ENCODE assay signal across 8 cellular contexts in the genomic region with DNA sequence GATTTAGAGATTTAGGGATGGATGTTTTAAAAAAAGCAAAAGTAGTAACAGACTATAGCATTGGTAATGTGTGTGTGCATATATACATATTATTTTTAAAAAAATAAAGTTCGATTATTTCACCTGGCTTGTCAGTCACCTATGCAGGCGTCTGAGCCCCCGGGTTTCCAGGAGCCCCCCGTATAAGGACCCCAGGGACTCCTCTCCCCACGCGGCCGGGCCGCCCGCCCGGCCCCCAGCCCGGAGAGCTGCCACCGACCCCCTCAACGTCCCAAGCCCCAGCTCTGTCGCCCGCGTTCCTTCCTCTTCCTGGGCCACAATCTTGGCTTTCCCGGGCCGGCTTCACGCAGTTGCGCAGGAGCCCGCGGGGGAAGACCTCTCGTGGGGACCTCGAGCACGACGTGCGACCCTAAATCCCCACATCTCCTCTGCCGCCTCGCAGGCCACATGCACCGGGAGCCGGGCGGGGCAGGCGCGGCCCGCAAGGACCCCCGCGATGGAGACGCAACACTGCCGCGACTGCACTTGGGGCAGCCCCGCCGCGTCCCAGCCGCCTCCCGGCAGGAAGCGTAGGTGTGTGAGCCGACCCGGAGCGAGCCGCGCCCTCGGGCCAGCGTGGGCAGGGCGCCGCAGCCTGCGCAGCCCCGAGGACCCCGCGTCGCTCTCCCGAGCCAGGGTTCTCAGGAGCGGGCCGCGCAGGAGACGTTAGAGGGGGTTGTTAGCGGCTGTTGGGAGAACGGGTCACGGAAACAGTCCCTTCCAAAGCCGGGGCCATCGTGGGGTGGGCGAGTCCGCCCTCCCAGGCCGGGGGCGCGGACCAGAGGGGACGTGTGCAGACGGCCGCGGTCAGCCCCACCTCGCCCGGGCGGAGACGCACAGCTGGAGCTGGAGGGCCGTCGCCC. TPM values are rescaled to one million over a fixed set of nuclear protein-coding genes. Genes with fewer than 3 reads are reported as not detected.
A peak's percentile ranks its signal among the peaks of the same experiment; 100 is the strongest.
DNase-seq lines count a peak whose midpoint lies in the region; ATAC-seq and TF ChIP-seq lines count a peak whose summit lies in the region.

No MANE protein-coding gene starts in this region.

- no peaks in the 10 kb centered on the region for H4K20me1 ChIP-seq in mammary epithelial cell (ENCODE audit: insufficient read depth, low read length)

- H3K4me3 Mint-ChIP-seq in CD4-positive, alpha-beta T cell: no peak overlapping the region

- 11% methylated on average over 32 of the region's 85 CpGs for WGBS in mammary epithelial cell (ENCODE audit: low coverage, missing lambda C conversion rate)

- POLR2A ChIA-PET in CD4-positive, alpha-beta T cell (lab: Charles Lee): no interaction called here

- H3K4me3 ChIP-seq in mammary epithelial cell (replicated peaks in 1 of 3; ENCODE audit: insufficient read depth in 1 of 3, low read depth in 2 of 3, low read length in 3 of 3): peak overlapping the region; percentile 60 to 71 (median 68)
- H3K4me3 ChIP-seq in lower lobe of right lung: peak overlapping the region; percentile 55
- peak overlapping the region; percentile 45 for H3K4me3 ChIP-seq in upper lobe of right lung

- H3K9ac ChIP-seq in mammary epithelial cell (ENCODE audit: insufficient read depth, low read length): peak overlapping the region; percentile 59

- H3K27ac ChIP-seq in mammary epithelial cell (ENCODE audit: insufficient read depth, low read depth, low read length) (peak overlapping the region; percentile 64), lower lobe of right lung (no peak overlapping the region), upper lobe of right lung (no peak overlapping the region)
- H3K27ac ChIP-seq in CD4-positive, alpha-beta T cell (ENCODE audit: low read depth, low read length): no peak overlapping the region

- no peaks in the 10 kb centered on the region for H3K9me3 ChIP-seq in mammary epithelial cell (replicated peaks; ENCODE audit: insufficient read depth, low read length)
- no peaks in the 10 kb centered on the region for H3K9me3 ChIP-seq in lower lobe of right lung
- H3K9me3 ChIP-seq in upper lobe of right lung: no peaks in the 10 kb centered on the region
- no peaks in the 10 kb centered on the region for H3K9me3 ChIP-seq in CD4-positive, alpha-beta T cell (ENCODE audit: control insufficient read depth, low read length)

- H3K4me1 ChIP-seq in mammary epithelial cell (ENCODE audit: insufficient read depth, low read length): peaks cover 18% of the 10 kb centered on the region
- H3K4me1 ChIP-seq in lower lobe of right lung: peaks cover 28% of the 10 kb centered on the region
- H3K4me1 ChIP-seq in upper lobe of right lung: peaks cover 23% of the 10 kb centered on the region

- no peak for TF ChIP-seq POLR2A in GM18505 (IDR thresholded peaks at IDR 0.05; ENCODE audit: borderline replicate concordance, extremely low read depth, insufficient read depth, insufficient read length)

- H3K4me1 Mint-ChIP-seq in CD4-positive, alpha-beta T cell (ENCODE audit: low read depth): peaks cover 14% of the 10 kb centered on the region

- CTCF ChIA-PET in mammary epithelial cell (lab: Charles Lee; ENCODE audit: low non-redundant PET): no interaction called here
- CTCF ChIA-PET in CD4-positive, alpha-beta T cell (lab: Charles Lee): no interaction called here

- H3K9me3 Mint-ChIP-seq in CD4-positive, alpha-beta T cell: no peaks in the 10 kb centered on the region

- peak; percentile 36 for ATAC-seq in GM18505 (IDR thresholded peaks at IDR 0.05; ENCODE audit: unreplicated experiment)
- peak; percentile 39 for ATAC-seq in HG03442 (IDR thresholded peaks at IDR 0.05; ENCODE audit: unreplicated experiment)
- ATAC-seq in lower lobe of right lung: peak; percentile 78 to 81
- ATAC-seq in upper lobe of right lung: peak; percentile 72
- no peak for ATAC-seq in CD4-positive, alpha-beta T cell (ENCODE audit: poor library complexity)
- no peak for ATAC-seq in GM21717 (IDR thresholded peaks at IDR 0.05; ENCODE audit: unreplicated experiment)

- peak; percentile 33 for DNase-seq in mammary epithelial cell
- peak; percentile 55 for DNase-seq in lower lobe of right lung
- DNase-seq in upper lobe of right lung: peak; percentile 74
- DNase-seq in CD4-positive, alpha-beta T cell: no peak
- no peak for DNase-seq in SK-N-DZ (ENCODE audit: low spot score)

- no peak for TF ChIP-seq CTCF in mammary epithelial cell (conservative IDR thresholded peaks at IDR 0.05 in 1 of 2, IDR thresholded peaks at IDR 0.05 in 1 of 2; ENCODE audit: extremely low read depth in 1 of 2, insufficient read depth in 1 of 2, low read depth in 1 of 2, low read length in 2 of 2)
- TF ChIP-seq CTCF in lower lobe of right lung (IDR thresholded peaks at IDR 0.05): no peak
- TF ChIP-seq CTCF in upper lobe of right lung (IDR thresholded peaks at IDR 0.05): no peak
- TF ChIP-seq CTCF in CD4-positive, alpha-beta T cell (IDR thresholded peaks at IDR 0.05): no peak

- dilution Hi-C loops in mammary epithelial cell (cut with HindIII; ENCODE audit: low sequenced_read_pairs): no loop called here

- BruUV-seq in mammary epithelial cell (replicated peaks; lab: Mats Ljungman, UMichigan): TSS peak; percentile 35

- no peaks in the 10 kb centered on the region for H3K36me3 Mint-ChIP-seq in CD4-positive, alpha-beta T cell (ENCODE audit: low read depth)

- H2AFZ ChIP-seq in mammary epithelial cell (ENCODE audit: low read depth, low read length): peak overlapping the region; percentile 96

- no peaks in the 10 kb centered on the region for H3K79me2 ChIP-seq in mammary epithelial cell (ENCODE audit: insufficient read depth, low read length)

- H3K36me3 ChIP-seq in mammary epithelial cell (ENCODE audit: insufficient read depth, low read length) (no peaks in the 10 kb centered on the region), lower lobe of right lung (no peaks in the 10 kb centered on the region), upper lobe of right lung (no peaks in the 10 kb centered on the region)

- peak overlapping the region; percentile 99 for H3K4me2 ChIP-seq in mammary epithelial cell (ENCODE audit: insufficient read depth, low read depth, low read length)

- no peak overlapping the region for H3K27ac Mint-ChIP-seq in CD4-positive, alpha-beta T cell

- intact Hi-C loops in mammary epithelial cell (cut with micrococcal nuclease) (no loop called here), lower lobe of right lung (cut with DNase I) (no loop called here), upper lobe of right lung (cut with DNase I) (no loop called here)
- intact Hi-C loops in CD4-positive, alpha-beta T cell (cut with DNase I, micrococcal nuclease): no loop called here

- in situ Hi-C loops in mammary epithelial cell (cut with MboI; ENCODE audit: low sequenced_read_pairs in 2 of 2): loop anchor here (25.0 kb wide), 2 partner anchors 444 to 556 kb away; a partner anchor contains a TSS

- peaks cover 76% of the 10 kb centered on the region for H3K27me3 Mint-ChIP-seq in CD4-positive, alpha-beta T cell

- H3K27me3 ChIP-seq in mammary epithelial cell (ENCODE audit: insufficient read depth, low read length) (no peaks in the 10 kb centered on the region), lower lobe of right lung (ENCODE audit: low read depth) (peaks cover 39% of the 10 kb centered on the region), upper lobe of right lung (peaks cover 43% of the 10 kb centered on the region)
- H3K27me3 ChIP-seq in CD4-positive, alpha-beta T cell (ENCODE audit: control insufficient read depth, insufficient read depth, low read length): peaks cover 45% of the 10 kb centered on the region

RNA-seq across cellular contexts. Expression of a gene that starts 0.8 kb away (rescaled TPM):
- total RNA-seq in mammary epithelial cell (10 to 100 TPM; 15.9 to 19.3 TPM), lower lobe of right lung (1.5 TPM), upper lobe of right lung (0.46 TPM)
- polyA plus RNA-seq in mammary epithelial cell: 34.6 TPM
- 5.0 TPM for polyA minus RNA-seq in mammary epithelial cell
- not detected for total RNA-seq in CD4-positive, alpha-beta T cell
- 2.2 and 2.6 TPM in 2 replicates for polyA plus RNA-seq in SK-N-DZ (2014; cell fraction: cytosol; rRNA removed)
- polyA plus RNA-seq in SK-N-DZ (2014; cell fraction: nucleus; rRNA removed): 1.9 and 2.4 TPM in 2 replicates

Comparison
In these comparisons a context has a peak if more than half of its experiments do, and no peak if none do; other contexts are left out.
1. ATAC-seq: peak in GM18505 (single experiment), HG03442 (single experiment), lower lobe of right lung (2 of 2) and upper lobe of right lung (single experiment); none in CD4-positive, alpha-beta T cell (single experiment) and GM21717 (single experiment).
2. DNase-seq: peak in mammary epithelial cell (single experiment), lower lobe of right lung (single experiment) and upper lobe of right lung (single experiment); none in CD4-positive, alpha-beta T cell (0 of 10) and SK-N-DZ (single experiment).
3. Peak in every context shown above with its lines, with median percentiles within 50 percentile points of each other: H3K4me3 ChIP-seq.